16 cellular contexts compared by ENCODE assay signal in the genomic region with DNA sequence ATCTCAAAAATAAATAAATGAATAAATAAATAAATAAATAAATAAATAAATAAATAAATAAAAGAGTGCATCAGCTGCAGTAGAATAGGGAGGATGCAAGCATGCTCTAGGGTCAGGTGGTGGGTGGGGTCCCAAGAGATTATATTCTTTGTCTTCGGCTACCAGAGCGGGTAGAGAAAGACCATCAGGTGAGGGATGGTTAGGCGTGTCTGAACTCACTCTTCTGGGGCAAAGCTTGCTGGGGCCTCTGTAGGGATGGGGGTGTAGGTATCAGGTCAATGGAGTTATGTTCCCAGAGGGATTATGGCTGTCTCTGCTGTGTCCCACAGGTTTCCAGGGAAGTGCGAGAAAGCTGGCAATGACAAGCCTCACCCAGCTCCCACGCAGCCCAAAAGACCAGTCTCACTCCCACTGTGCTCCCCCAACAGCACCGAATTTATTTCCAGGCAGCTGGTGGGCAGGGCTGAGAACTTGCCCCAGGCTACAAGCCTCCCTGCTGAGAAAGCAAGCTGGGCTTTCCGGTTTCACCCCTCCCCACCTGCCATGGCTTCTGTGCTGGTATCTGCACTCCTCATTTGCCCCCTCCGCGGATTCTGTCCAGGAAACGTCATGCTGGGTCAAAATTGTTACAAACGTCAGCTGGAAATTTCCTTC.
DNase-seq lines count a peak whose midpoint lies in the region; ATAC-seq and TF ChIP-seq lines count a peak whose summit lies in the region.
"Had no signal": no experiment of that assay in that cellular context is flagged by ENCODE, and none has a peak within 500 bp of the region (broad histone marks: within the 10 kb centered on the region; RNA-seq: fewer than 3 reads in every experiment).

No MANE protein-coding gene starts in this region.

- ATAC-seq in GM21717 (IDR thresholded peaks at IDR 0.05; ENCODE audit: unreplicated experiment), result no peak
- ATAC-seq: left cardiac atrium, PC-3, SK-N-SH treated with all-trans-retinoic acid at 6 μM for 48 hours had no signal

- H3K27me3 ChIP-seq in Caco-2 (replicated peaks; ENCODE audit: control insufficient read depth, insufficient read depth, low read length), result no peaks in the 10 kb centered on the region
- H3K27me3 ChIP-seq: uterus had no signal

- no peak overlapping the region for H3K4me3 ChIP-seq in choroid plexus epithelial cell (ENCODE audit: low read depth, low read length)
- H3K4me3 ChIP-seq in lower leg skin (ENCODE audit: low read depth, poor library complexity, severe bottlenecking), result no peak overlapping the region
- no peak overlapping the region for H3K4me3 ChIP-seq in Caco-2 (ENCODE audit: low read depth, low read length)
- H3K4me3 ChIP-seq: uterus had no signal

- H3K36me3 Mint-ChIP-seq in nephron progenitor cell (ENCODE audit: low read depth) (no peaks in the 10 kb centered on the region), Caco-2 (ENCODE audit: insufficient read depth, unreplicated experiment) (no peaks in the 10 kb centered on the region)
- H3K36me3 Mint-ChIP-seq: activated naive CD4-positive, alpha-beta T cell treated with anti-CD3 and anti-CD28 coated beads, Interleukin-2, amount 10 ng/mL, durations not matched to agents 7 days and 5 days had no signal

- H3K9me3 ChIP-seq in Caco-2, result no peaks in the 10 kb centered on the region
- H3K9me3 ChIP-seq: uterus had no signal

- peak overlapping the region; percentile 88 for H3K27ac Mint-ChIP-seq in nephron progenitor cell
- no peak overlapping the region for H3K27ac Mint-ChIP-seq in Caco-2 (ENCODE audit: unreplicated experiment)
- H3K27ac Mint-ChIP-seq: activated CD4-positive, alpha-beta T cell treated with anti-CD3 and anti-CD28 coated beads, Interleukin-2, amount 10 ng/mL, durations not matched to agents 7 days and 5 days; activated naive CD4-positive, alpha-beta T cell treated with anti-CD3 and anti-CD28 coated beads, Interleukin-2, amount 10 ng/mL, durations not matched to agents 7 days and 5 days; stimulated activated naive CD8-positive, alpha-beta T cell treated with anti-CD3 and anti-CD28 coated beads, Interleukin-15, Interleukin-2, amounts not matched to agents 100 ng/mL and 50 ng/mL, for 24 hours had no signal

- WGBS in lower leg skin, 2 donors, result 66 to 73% methylated on average over 10 of the region's 11 CpGs

- no peak overlapping the region for H3K4me3 Mint-ChIP-seq in nephron progenitor cell
- no peak overlapping the region for H3K4me3 Mint-ChIP-seq in Caco-2 (ENCODE audit: unreplicated experiment)
- H3K4me3 Mint-ChIP-seq: activated CD4-positive, alpha-beta T cell treated with anti-CD3 and anti-CD28 coated beads, Interleukin-2, amount 10 ng/mL, durations not matched to agents 7 days and 5 days; activated naive CD4-positive, alpha-beta T cell treated with anti-CD3 and anti-CD28 coated beads, Interleukin-2, amount 10 ng/mL, durations not matched to agents 7 days and 5 days; stimulated activated naive CD8-positive, alpha-beta T cell treated with anti-CD3 and anti-CD28 coated beads, Interleukin-15, Interleukin-2, amounts not matched to agents 100 ng/mL and 50 ng/mL, for 24 hours had no signal

- DNase-seq in COLO668 (lab: John Stamatoyannopoulos, UW; ENCODE audit: unreplicated experiment) (peak; percentile 59), NCI-H2081 (lab: John Stamatoyannopoulos, UW) (peak; percentile 75 to 83), choroid plexus epithelial cell (ENCODE audit: low read depth) (peak; percentile 43), nephron progenitor cell (no peak), NCI-H1930 (lab: John Stamatoyannopoulos, UW) (no peak), lower leg skin (ENCODE audit: low spot score in 2 of 2) (no peak), Caco-2 (no peak)
- DNase-seq: activated CD4-positive, alpha-beta T cell treated with anti-CD3 and anti-CD28 coated beads, Interleukin-2, amount 10 ng/mL, durations not matched to agents 7 days and 5 days; activated naive CD4-positive, alpha-beta T cell treated with anti-CD3 and anti-CD28 coated beads, Interleukin-2, amount 10 ng/mL, durations not matched to agents 7 days and 5 days; activated T-cell treated with anti-CD3 and anti-CD28 coated beads for 4 hours; left cardiac atrium; PC-3; uterus had no signal

- TF ChIP-seq POLR2A in lower leg skin (IDR thresholded peaks at IDR 0.05), result no peak

- POLR2A ChIA-PET in Caco-2 (lab: Charles Lee), result no interaction called here

- peaks cover 22% of the 10 kb centered on the region for H3K9me3 Mint-ChIP-seq in nephron progenitor cell
- H3K9me3 Mint-ChIP-seq in Caco-2 (ENCODE audit: unreplicated experiment), result peaks cover 22% of the 10 kb centered on the region

- H3K27me3 Mint-ChIP-seq in nephron progenitor cell (ENCODE audit: low read depth, poor library complexity), result peaks cover 3% of the 10 kb centered on the region
- H3K27me3 Mint-ChIP-seq in Caco-2 (ENCODE audit: insufficient read depth, unreplicated experiment), result no peaks in the 10 kb centered on the region
- H3K27me3 Mint-ChIP-seq: activated CD4-positive, alpha-beta T cell treated with anti-CD3 and anti-CD28 coated beads, Interleukin-2, amount 10 ng/mL, durations not matched to agents 7 days and 5 days; activated naive CD4-positive, alpha-beta T cell treated with anti-CD3 and anti-CD28 coated beads, Interleukin-2, amount 10 ng/mL, durations not matched to agents 7 days and 5 days; stimulated activated naive CD8-positive, alpha-beta T cell treated with anti-CD3 and anti-CD28 coated beads, Interleukin-15, Interleukin-2, amounts not matched to agents 100 ng/mL and 50 ng/mL, for 24 hours had no signal

- H3K4me1 Mint-ChIP-seq in nephron progenitor cell, result peaks cover 15% of the 10 kb centered on the region
- H3K4me1 Mint-ChIP-seq in Caco-2 (ENCODE audit: low read depth, unreplicated experiment), result no peaks in the 10 kb centered on the region
- H3K4me1 Mint-ChIP-seq: activated CD4-positive, alpha-beta T cell treated with anti-CD3 and anti-CD28 coated beads, Interleukin-2, amount 10 ng/mL, durations not matched to agents 7 days and 5 days; activated naive CD4-positive, alpha-beta T cell treated with anti-CD3 and anti-CD28 coated beads, Interleukin-2, amount 10 ng/mL, durations not matched to agents 7 days and 5 days had no signal

- no TSS peak for BruUV-seq in Caco-2 (replicated peaks; lab: Mats Ljungman, UMichigan)

- CTCF ChIA-PET in Caco-2 (lab: Charles Lee), result interaction anchor here (0.6 kb wide), 1 partner anchor 236 kb away, joined by 3 read pairs; no protein-coding TSS in a partner anchor

- no peaks in the 10 kb centered on the region for H3K4me1 ChIP-seq in Caco-2
- H3K4me1 ChIP-seq: uterus had no signal

- H3K36me3 ChIP-seq in Caco-2 (ENCODE audit: control insufficient read depth, insufficient read depth, low read length), result no peaks in the 10 kb centered on the region
- H3K36me3 ChIP-seq: uterus had no signal

- TF ChIP-seq CTCF in choroid plexus epithelial cell (conservative IDR thresholded peaks at IDR 0.05; ENCODE audit: low read depth, low read length), result no peak
- TF ChIP-seq CTCF in nephron progenitor cell (IDR thresholded peaks at IDR 0.05), result no peak
- TF ChIP-seq CTCF in lower leg skin (IDR thresholded peaks at IDR 0.05), result no peak
- no peak for TF ChIP-seq CTCF in Caco-2 (IDR thresholded peaks at IDR 0.05; ENCODE audit: insufficient read depth in 1 of 2, low read depth in 1 of 2, low read length in 1 of 2, severe bottlenecking in 1 of 2, unreplicated experiment in 1 of 2)

- intact Hi-C loops in lower leg skin (cut with DNase I; ENCODE audit: low total_unique reads) (no loop called here), Caco-2 (cut with micrococcal nuclease; ENCODE audit: unreplicated experiment) (no loop called here)

Comparison
In these comparisons a context has a peak if more than half of its experiments do, and no peak if none do; other contexts are left out.
1. DNase-seq: peak in COLO668 (single experiment), NCI-H2081 (2 of 2) and choroid plexus epithelial cell (single experiment); none in nephron progenitor cell (single experiment), NCI-H1930 (0 of 2), lower leg skin (0 of 2) and Caco-2 (0 of 2).